Comparison of ENCODE assay signal across 10 cellular contexts in the genomic region with DNA sequence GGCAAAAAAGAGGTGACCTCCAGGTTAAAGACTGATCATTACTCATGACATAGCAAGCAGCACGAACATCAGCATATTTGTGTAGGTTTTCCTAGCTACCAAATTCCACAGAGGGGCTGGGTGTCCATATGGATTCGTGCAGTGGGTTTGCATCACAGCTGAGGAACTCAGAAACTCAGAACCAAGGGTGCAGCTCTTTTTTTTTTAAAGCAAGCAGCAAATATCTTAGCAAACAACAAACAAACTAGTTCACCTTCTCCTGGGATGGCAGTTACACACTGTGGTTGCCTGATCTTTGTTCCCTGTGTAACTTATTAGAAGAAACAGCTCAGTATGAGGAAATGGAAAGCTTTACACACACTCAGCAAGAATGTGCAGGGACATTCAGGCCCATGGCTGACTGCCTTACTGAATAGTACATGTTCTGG. TPM values are rescaled to one million over a fixed set of nuclear protein-coding genes. Genes with fewer than 3 reads are reported as not detected.
DNase-seq lines count a peak whose midpoint lies in the region; ATAC-seq and TF ChIP-seq lines count a peak whose summit lies in the region.
"Had no signal": no experiment of that assay in that cellular context is flagged by ENCODE, and none has a peak within 500 bp of the region (broad histone marks: within the 10 kb centered on the region; RNA-seq: fewer than 3 reads in every experiment).

No MANE protein-coding gene starts in this region.

- no peak for ATAC-seq in effector memory CD8-positive, alpha-beta T cell (replicated peaks)

- H3K27ac ChIP-seq in dorsolateral prefrontal cortex (peak overlapping the region in 9 of 59 donors; percentile 5 to 49 (median 13)), tibial nerve (no peak overlapping the region)

- peaks cover 0 to 49% (median 13%) of the 10 kb centered on the region in 4 donors for H3K4me1 ChIP-seq in tibial nerve

- H3K36me3 ChIP-seq in tibial nerve: no peaks in the 10 kb centered on the region

- peak overlapping the region in 35 of 59 donors; percentile 2 to 97 (median 83) for H3K4me3 ChIP-seq in dorsolateral prefrontal cortex
- H3K4me3 ChIP-seq in tibial nerve: no peak overlapping the region

- 36 to 40% methylated on average over 2 of the region's 2 CpGs for WGBS in tibial nerve, 2 donors

- TF ChIP-seq POLR2A in tibial nerve (IDR thresholded peaks at IDR 0.05): no peak

- peaks cover 17 to 30% of the 10 kb centered on the region in 2 donors for H3K4me1 Mint-ChIP-seq in effector memory CD8-positive, alpha-beta T cell (ENCODE audit: low read depth in 2 of 2)

- intact Hi-C loops in dorsolateral prefrontal cortex (cut with DNase I): loop anchor here in 1 of 2 donors (10.0 kb wide), 2 partner anchors 70 to 650 kb away; no protein-coding TSS in a partner anchor

- no peaks in the 10 kb centered on the region for H3K9me3 ChIP-seq in tibial nerve

- no peaks in the 10 kb centered on the region for H3K27me3 Mint-ChIP-seq in effector memory CD8-positive, alpha-beta T cell

- TF ChIP-seq CTCF in dorsolateral prefrontal cortex (IDR thresholded peaks at IDR 0.05 in 54 of 56, conservative IDR thresholded peaks at IDR 0.05 in 2 of 56; ENCODE audit: low read depth in 1 of 56, partially characterized antibody in 56 of 56) (no peak), tibial nerve (IDR thresholded peaks at IDR 0.05) (no peak)

- peaks cover 15% of the 10 kb centered on the region for H3K36me3 Mint-ChIP-seq in effector memory CD8-positive, alpha-beta T cell (ENCODE audit: insufficient read depth)

- no peak for TF ChIP-seq EP300 in tibial nerve (IDR thresholded peaks at IDR 0.05)

- H3K9me3 Mint-ChIP-seq in effector memory CD8-positive, alpha-beta T cell: peaks cover 0 to 4% of the 10 kb centered on the region in 2 donors
- H3K9me3 Mint-ChIP-seq: neural crest cell had no signal

- DNase-seq in ELR (ENCODE audit: low read depth) (peak; percentile 88), NCI-H226 (peak; percentile 92), dorsolateral prefrontal cortex (no peak), non-pigmented ciliary epithelial cell (ENCODE audit: low read depth) (peak; percentile 78), NCI-H510A (lab: John Stamatoyannopoulos, UW) (no peak), tibial nerve (ENCODE audit: low spot score in 2 of 2) (no peak)
- no peak for DNase-seq in effector memory CD8-positive, alpha-beta T cell
- DNase-seq in stimulated activated naive CD4-positive, alpha-beta T cell (lab: John Stamatoyannopoulos, UW): no peak
- DNase-seq: Kasumi-1 had no signal

- H3K27ac Mint-ChIP-seq in effector memory CD8-positive, alpha-beta T cell: no peak overlapping the region

- no peaks in the 10 kb centered on the region for H3K27me3 ChIP-seq in dorsolateral prefrontal cortex
- no peaks in the 10 kb centered on the region for H3K27me3 ChIP-seq in tibial nerve

- no peak overlapping the region for H3K4me3 Mint-ChIP-seq in effector memory CD8-positive, alpha-beta T cell

RNA-seq across cellular contexts. Expression of a gene that starts 4.1 kb away (rescaled TPM):
- total RNA-seq in dorsolateral prefrontal cortex (100 to 1,000 TPM in 93 of 120 experiments, 10 to 100 TPM in 27; 61.3 to 160 (median 114) TPM), tibial nerve (10 to 100 TPM; 17.9 to 20.7 (median 19.0) TPM)

Comparison
In these comparisons a context has a peak if more than half of its experiments do, and no peak if none do; other contexts are left out.
1. DNase-seq: peak in ELR (single experiment), NCI-H226 (single experiment) and non-pigmented ciliary epithelial cell (single experiment); none in dorsolateral prefrontal cortex (0 of 10), effector memory CD8-positive, alpha-beta T cell (0 of 3), NCI-H510A (single experiment), stimulated activated naive CD4-positive, alpha-beta T cell (0 of 6) and tibial nerve (0 of 2).
2. H3K4me3 ChIP-seq: peak in dorsolateral prefrontal cortex (35 of 59); none in tibial nerve (0 of 4).